9 cellular contexts compared by ENCODE assay signal in the genomic region with DNA sequence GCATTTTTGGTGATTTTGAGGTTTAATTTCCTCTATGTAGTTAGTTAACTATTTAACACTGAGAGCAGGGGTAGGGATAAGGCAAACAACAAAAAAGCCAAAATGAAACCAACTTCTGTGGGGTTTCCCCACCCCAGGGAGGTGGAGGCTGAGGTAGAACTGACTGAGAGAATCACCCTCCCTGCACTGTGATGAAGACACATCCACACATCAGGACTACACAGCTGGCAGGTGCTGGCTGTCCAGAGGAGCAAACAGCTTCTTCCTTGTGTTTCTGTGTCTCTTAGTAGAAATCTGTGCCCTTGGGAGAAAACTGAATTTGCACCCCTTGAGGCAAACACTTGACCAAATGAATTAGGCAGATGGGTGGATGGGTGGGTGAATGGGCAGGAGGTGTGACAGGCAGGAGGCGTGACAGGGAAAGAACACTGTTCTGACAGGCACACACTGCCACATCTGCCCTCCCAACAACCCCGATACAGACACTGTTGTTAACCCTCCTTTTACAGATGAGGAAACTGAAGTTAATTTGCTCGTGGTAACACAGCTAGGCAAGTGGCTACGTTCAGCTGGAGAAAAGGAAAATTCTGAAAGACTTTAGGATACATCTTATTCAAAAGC.
A peak's percentile ranks its signal among the peaks of the same experiment; 100 is the strongest.
DNase-seq lines count a peak whose midpoint lies in the region; ATAC-seq, FAIRE-seq and TF ChIP-seq lines count a peak whose summit lies in the region.
"Had no signal": no experiment of that assay in that cellular context is flagged by ENCODE, and none has a peak within 500 bp of the region (broad histone marks: within the 10 kb centered on the region; RNA-seq: fewer than 3 reads in every experiment).

No MANE protein-coding gene starts in this region.

- peak overlapping the region; percentile 86 for H3K27ac Mint-ChIP-seq in CD8-positive, alpha-beta T cell
- H3K27ac Mint-ChIP-seq in activated naive CD4-positive, alpha-beta T cell treated with anti-CD3 and anti-CD28 coated beads for 36 hours, result peak overlapping the region; percentile 68

- peaks cover 56% of the 10 kb centered on the region for H3K4me1 ChIP-seq in CD8-positive, alpha-beta T cell (ENCODE audit: insufficient read depth, low read length)

- no peaks in the 10 kb centered on the region for H3K36me3 ChIP-seq in CD8-positive, alpha-beta T cell (ENCODE audit: insufficient read depth, low read length)
- no peaks in the 10 kb centered on the region for H3K36me3 ChIP-seq in brain microvascular endothelial cell (replicated peaks)

- H3K9me3 Mint-ChIP-seq in CD8-positive, alpha-beta T cell, result no peaks in the 10 kb centered on the region
- H3K9me3 Mint-ChIP-seq in activated naive CD4-positive, alpha-beta T cell treated with anti-CD3 and anti-CD28 coated beads for 36 hours, result peaks cover 2% of the 10 kb centered on the region

- peak overlapping the region; percentile 5 for H3K27ac ChIP-seq in CD8-positive, alpha-beta T cell (ENCODE audit: low read depth, low read length)
- no peak overlapping the region for H3K27ac ChIP-seq in brain microvascular endothelial cell
- H3K27ac ChIP-seq: epithelial cell of prostate had no signal

- H3K27me3 Mint-ChIP-seq in CD8-positive, alpha-beta T cell (ENCODE audit: low read depth), result no peaks in the 10 kb centered on the region
- H3K27me3 Mint-ChIP-seq in activated naive CD4-positive, alpha-beta T cell treated with anti-CD3 and anti-CD28 coated beads for 36 hours (ENCODE audit: low read depth), result no peaks in the 10 kb centered on the region

- no peak for TF ChIP-seq CTCF in CD8-positive, alpha-beta T cell (IDR thresholded peaks at IDR 0.05)
- TF ChIP-seq CTCF in brain microvascular endothelial cell (IDR thresholded peaks at IDR 0.05; ENCODE audit: low read depth, low read length, missing control alignments), result no peak

- peak overlapping the region; percentile 11 for H3K4me3 ChIP-seq in CD8-positive, alpha-beta T cell (ENCODE audit: low read depth, low read length)
- H3K4me3 ChIP-seq in brain microvascular endothelial cell (ENCODE audit: low read depth, low read length), result no peak overlapping the region

- peaks cover 63% of the 10 kb centered on the region for H3K4me1 Mint-ChIP-seq in CD8-positive, alpha-beta T cell (ENCODE audit: low read depth)
- H3K4me1 Mint-ChIP-seq in activated naive CD4-positive, alpha-beta T cell treated with anti-CD3 and anti-CD28 coated beads for 36 hours (ENCODE audit: low read depth), result peaks cover 48% of the 10 kb centered on the region

- intact Hi-C loops in CD8-positive, alpha-beta T cell (cut with DNase I, micrococcal nuclease), result loop anchor here (1.0 to 10.0 kb wide), 6 partner anchors 15 to 327 kb away; partner anchors contain the start of genes AMZ2 (in 2 of the 2), KPNA2 (in 1 of the 2) and PRKAR1A (in 1 of the 2)
- intact Hi-C loops in activated naive CD4-positive, alpha-beta T cell treated with anti-CD3 and anti-CD28 coated beads for 36 hours (cut with micrococcal nuclease), result loop anchor here (1.0 to 5.0 kb wide), 6 partner anchors 8 to 327 kb away; partner anchors contain the start of gene PRKAR1A
- intact Hi-C loops in left cardiac atrium (cut with DNase I), result no loop called here

- DNase-seq in CD8-positive, alpha-beta T cell, result peak in 5 of 7 experiments; percentile 46 to 68 (median 63)
- DNase-seq in HTR-8/SVneo (ENCODE audit: insufficient read length, low spot score) (no peak), brain microvascular endothelial cell (no peak), left cardiac atrium (no peak), NOMO-1 treated with DMSO at 0.1 percent for 48 hours (lab: John Stamatoyannopoulos, UW; ENCODE audit: unreplicated experiment) (no peak), NCI-H1048 (lab: John Stamatoyannopoulos, UW) (no peak)
- DNase-seq in activated naive CD4-positive, alpha-beta T cell treated with anti-CD3 and anti-CD28 coated beads for 36 hours, result peak; percentile 78

- CTCF ChIA-PET in CD8-positive, alpha-beta T cell (lab: Charles Lee), result interaction anchor here (0.8 to 13.1 kb wide), 9 partner anchors 8 to 277 kb away, joined by 3 to 226 read pairs (median 5); no protein-coding TSS in a partner anchor
- CTCF ChIA-PET in activated naive CD4-positive, alpha-beta T cell treated with anti-CD3 and anti-CD28 coated beads for 36 hours (lab: Charles Lee), result interaction anchor here (1.3 to 6.7 kb wide), 3 partner anchors 16 to 249 kb away, joined by 4 to 58 read pairs (median 20); no protein-coding TSS in a partner anchor

- no peaks in the 10 kb centered on the region for H3K9me3 ChIP-seq in CD8-positive, alpha-beta T cell (ENCODE audit: low read length)

- peak; percentile 70 for ATAC-seq in CD8-positive, alpha-beta T cell
- ATAC-seq in GM21447 (IDR thresholded peaks at IDR 0.05; ENCODE audit: unreplicated experiment) (peak; percentile 56), left cardiac atrium (no peak)

- H3K36me3 Mint-ChIP-seq in CD8-positive, alpha-beta T cell, result no peaks in the 10 kb centered on the region
- H3K36me3 Mint-ChIP-seq in activated naive CD4-positive, alpha-beta T cell treated with anti-CD3 and anti-CD28 coated beads for 36 hours (ENCODE audit: low read depth), result no peaks in the 10 kb centered on the region

- POLR2A ChIA-PET in CD8-positive, alpha-beta T cell (lab: Charles Lee), result interaction anchor here (0.6 to 7.5 kb wide), 4 partner anchors 13 to 37 kb away, joined by 3 to 115 read pairs (median 32); no protein-coding TSS in a partner anchor

- no peaks in the 10 kb centered on the region for H3K27me3 ChIP-seq in CD8-positive, alpha-beta T cell (ENCODE audit: insufficient read depth, low read length)
- no peaks in the 10 kb centered on the region for H3K27me3 ChIP-seq in brain microvascular endothelial cell (replicated peaks)

- peak; percentile 57 for FAIRE-seq in HTR-8/SVneo (lab: Jason Lieb, UNC)

- in situ Hi-C loops in brain microvascular endothelial cell (cut with HindIII; ENCODE audit: low pct_ligation_motif_present, low sequenced_read_pairs), result no loop called here

- peak overlapping the region; percentile 68 for H3K4me3 Mint-ChIP-seq in CD8-positive, alpha-beta T cell
- peak overlapping the region; percentile 40 for H3K4me3 Mint-ChIP-seq in activated naive CD4-positive, alpha-beta T cell treated with anti-CD3 and anti-CD28 coated beads for 36 hours

Comparison
In these comparisons a context has a peak if more than half of its experiments do, and no peak if none do; other contexts are left out.
1. ATAC-seq: peak in CD8-positive, alpha-beta T cell (single experiment) and GM21447 (single experiment); none in left cardiac atrium (0 of 2).
2. DNase-seq: peak in CD8-positive, alpha-beta T cell (5 of 7) and activated naive CD4-positive, alpha-beta T cell treated with anti-CD3 and anti-CD28 coated beads for 36 hours (single experiment); none in HTR-8/SVneo (single experiment), brain microvascular endothelial cell (single experiment), left cardiac atrium (single experiment), NOMO-1 treated with DMSO at 0.1 percent for 48 hours (single experiment) and NCI-H1048 (single experiment).
3. intact Hi-C loops: an anchor here in CD8-positive, alpha-beta T cell (1.0 to 10.0 kb wide) and activated naive CD4-positive, alpha-beta T cell treated with anti-CD3 and anti-CD28 coated beads for 36 hours (1.0 to 5.0 kb wide); none called in left cardiac atrium.